19 cellular contexts compared by ENCODE assay signal in the genomic region with DNA sequence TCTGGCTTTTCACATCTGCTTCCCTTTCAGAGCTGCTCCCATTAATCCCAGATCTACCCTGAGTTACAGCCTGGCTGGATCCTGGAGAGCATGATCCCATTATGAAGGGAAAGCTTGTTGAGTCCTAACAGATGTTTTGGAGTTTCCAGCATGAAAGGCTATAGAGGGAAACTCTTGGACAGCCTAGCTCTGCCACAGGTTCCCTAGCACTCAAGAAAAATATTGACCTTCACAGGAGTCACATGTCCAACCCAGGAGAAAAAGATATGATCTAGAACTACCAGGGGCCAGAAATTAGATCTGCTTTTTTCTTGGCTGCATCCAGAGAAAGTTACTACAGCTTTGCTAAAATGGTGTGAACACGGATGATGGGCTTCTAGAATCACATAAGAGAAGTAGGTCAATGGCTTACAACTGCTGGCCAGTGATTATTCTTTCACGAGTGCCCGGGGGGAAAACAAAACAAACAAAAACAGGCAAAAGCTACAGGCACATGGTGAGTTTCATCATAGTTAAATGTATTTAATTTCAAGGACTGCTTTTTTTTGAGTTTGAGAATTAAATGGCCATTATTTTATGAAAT. TPM values are rescaled to one million over a fixed set of nuclear protein-coding genes. Genes with fewer than 3 reads are reported as not detected.
DNase-seq lines count a peak whose midpoint lies in the region; ATAC-seq and TF ChIP-seq lines count a peak whose summit lies in the region.
"Had no signal": no experiment of that assay in that cellular context is flagged by ENCODE, and none has a peak within 500 bp of the region (broad histone marks: within the 10 kb centered on the region; RNA-seq: fewer than 3 reads in every experiment).

No MANE protein-coding gene starts in this region.

- H3K36me3 ChIP-seq in mammary epithelial cell (ENCODE audit: insufficient read depth, low read length) (peaks cover 20% of the 10 kb centered on the region), heart right ventricle (peaks cover 0 to 100% (median 63%) of the 10 kb centered on the region in 9 donors), thyroid gland (peaks cover 25 to 43% of the 10 kb centered on the region in 2 donors)

- CTCF ChIA-PET in MCF 10A (lab: Yijun Ruan, JAX) (interaction anchor here (0.6 to 3.4 kb wide), 5 partner anchors 7 to 862 kb away, joined by 3 to 34 read pairs (median 5); partner anchors contain the start of gene DDX18), mammary epithelial cell (lab: Charles Lee; ENCODE audit: low non-redundant PET) (no interaction called here)

- H3K36me3 Mint-ChIP-seq in MCF 10A (ENCODE audit: insufficient read depth, unreplicated experiment): peaks cover 70% of the 10 kb centered on the region
- H3K36me3 Mint-ChIP-seq in activated T-helper 17 cell treated with anti-CD3 and anti-CD28 coated beads, Interleukin-2, amount 50 U/mL, for 72 hours (ENCODE audit: low read depth): peaks cover 96% of the 10 kb centered on the region

- dilution Hi-C loops in mammary epithelial cell (cut with HindIII; ENCODE audit: low sequenced_read_pairs): no loop called here

- no peaks in the 10 kb centered on the region for H3K4me1 ChIP-seq in mammary epithelial cell (ENCODE audit: insufficient read depth, low read length)
- H3K4me1 ChIP-seq in heart right ventricle: peaks cover 0 to 23% (median 12%) of the 10 kb centered on the region in 9 donors
- peaks cover 10 to 12% of the 10 kb centered on the region in 2 donors for H3K4me1 ChIP-seq in thyroid gland
- H3K4me1 ChIP-seq: A549, SJCRH30 had no signal

- no peak for ATAC-seq in activated T-helper 17 cell treated with anti-CD3 and anti-CD28 coated beads, Interleukin-2, amount 50 U/mL, for 72 hours (replicated peaks)
- peak in 5 of 8 donors; percentile 27 to 78 (median 49) for ATAC-seq in heart right ventricle
- ATAC-seq: A549 had no signal

- H4K20me1 ChIP-seq in mammary epithelial cell (ENCODE audit: insufficient read depth, low read length): no peaks in the 10 kb centered on the region

- H3K27me3 Mint-ChIP-seq in MCF 10A (ENCODE audit: insufficient read depth, unreplicated experiment): no peaks in the 10 kb centered on the region
- no peaks in the 10 kb centered on the region for H3K27me3 Mint-ChIP-seq in activated T-helper 17 cell treated with anti-CD3 and anti-CD28 coated beads, Interleukin-2, amount 50 U/mL, for 72 hours

- no peak overlapping the region for H3K4me2 ChIP-seq in mammary epithelial cell (ENCODE audit: insufficient read depth, low read depth, low read length)
- H3K4me2 ChIP-seq: A549 had no signal

- TF ChIP-seq CTCF in MCF 10A (IDR thresholded peaks at IDR 0.05; ENCODE audit: unreplicated experiment) (no peak), mammary epithelial cell (conservative IDR thresholded peaks at IDR 0.05 in 1 of 2, IDR thresholded peaks at IDR 0.05 in 1 of 2; ENCODE audit: extremely low read depth in 1 of 2, insufficient read depth in 1 of 2, low read depth in 1 of 2, low read length in 2 of 2) (no peak), heart right ventricle (IDR thresholded peaks at IDR 0.05) (no peak), thyroid gland (IDR thresholded peaks at IDR 0.05) (no peak)

- POLR2A ChIA-PET in MCF 10A (lab: Yijun Ruan, JAX): interaction anchor here (1.9 kb wide), 1 partner anchor 16 kb away, joined by 5 read pairs; the partner anchor contains the start of gene CCDC93

- 98% methylated on average over 3 of the region's 3 CpGs for WGBS in mammary epithelial cell (ENCODE audit: low coverage, missing lambda C conversion rate)
- WGBS in heart right ventricle, 2 donors: 46 to 51% methylated on average over 3 of the region's 3 CpGs
- 24 to 34% methylated on average over 3 of the region's 3 CpGs for WGBS in thyroid gland, 2 donors

- BruUV-seq in MCF 10A (replicated peaks; lab: Mats Ljungman, UMichigan): no TSS peak
- BruUV-seq in mammary epithelial cell (replicated peaks; lab: Mats Ljungman, UMichigan): no TSS peak

- peaks cover 7% of the 10 kb centered on the region for H3K79me2 ChIP-seq in mammary epithelial cell (ENCODE audit: insufficient read depth, low read length)

- no peak overlapping the region for H3K9ac ChIP-seq in mammary epithelial cell (ENCODE audit: insufficient read depth, low read length)

- intact Hi-C loops in MCF 10A (cut with micrococcal nuclease) (no loop called here), mammary epithelial cell (cut with micrococcal nuclease) (no loop called here), heart right ventricle (cut with DNase I) (loop anchor here in 1 of 10 donors (10.0 kb wide), 1 partner anchor 53 kb away; no protein-coding TSS in a partner anchor), thyroid gland (cut with DNase I) (no loop called here)

- TF ChIP-seq POLR2A in thyroid gland (IDR thresholded peaks at IDR 0.05): no peak

- H3K27me3 ChIP-seq in mammary epithelial cell (ENCODE audit: insufficient read depth, low read length) (no peaks in the 10 kb centered on the region), heart right ventricle (no peaks in the 10 kb centered on the region), thyroid gland (no peaks in the 10 kb centered on the region)
- H3K27me3 ChIP-seq: SJCRH30 had no signal

- H3K4me3 ChIP-seq in mammary epithelial cell (replicated peaks in 1 of 3; ENCODE audit: insufficient read depth in 1 of 3, low read depth in 2 of 3, low read length in 3 of 3): no peak overlapping the region
- no peak overlapping the region for H3K4me3 ChIP-seq in heart right ventricle
- H3K4me3 ChIP-seq in thyroid gland (replicated peaks in 1 of 3): no peak overlapping the region
- H3K4me3 ChIP-seq: A549, SJCRH30 had no signal

- H2AFZ ChIP-seq in mammary epithelial cell (ENCODE audit: low read depth, low read length): no peak overlapping the region

- H3K4me1 Mint-ChIP-seq in MCF 10A (ENCODE audit: insufficient read depth, unreplicated experiment): no peaks in the 10 kb centered on the region
- peaks cover 5% of the 10 kb centered on the region for H3K4me1 Mint-ChIP-seq in activated T-helper 17 cell treated with anti-CD3 and anti-CD28 coated beads, Interleukin-2, amount 50 U/mL, for 72 hours

- H3K9me3 Mint-ChIP-seq in MCF 10A (ENCODE audit: unreplicated experiment): no peaks in the 10 kb centered on the region
- H3K9me3 Mint-ChIP-seq in activated T-helper 17 cell treated with anti-CD3 and anti-CD28 coated beads, Interleukin-2, amount 50 U/mL, for 72 hours: no peaks in the 10 kb centered on the region

- no peak overlapping the region for H3K4me3 Mint-ChIP-seq in MCF 10A (ENCODE audit: unreplicated experiment)
- no peak overlapping the region for H3K4me3 Mint-ChIP-seq in activated T-helper 17 cell treated with anti-CD3 and anti-CD28 coated beads, Interleukin-2, amount 50 U/mL, for 72 hours

- H3K27ac ChIP-seq in mammary epithelial cell (ENCODE audit: insufficient read depth, low read depth, low read length) (no peak overlapping the region), heart right ventricle (peak overlapping the region in 1 of 10 donors; percentile 24), thyroid gland (peak overlapping the region; percentile 12 to 61 (median 42))
- H3K27ac ChIP-seq: A549, SJCRH30 had no signal

- DNase-seq in MCF 10A (ENCODE audit: unreplicated experiment) (no peak), mammary epithelial cell (no peak), heart right ventricle (no peak), thyroid gland (no peak), NCI-H2227 treated with DMSO at 0.1 percent for 48 hours (lab: John Stamatoyannopoulos, UW) (no peak), NCI-H1694 treated with DMSO at 0.1 percent for 48 hours (lab: John Stamatoyannopoulos, UW) (no peak)
- DNase-seq: C1 segment of cervical spinal cord, DMS 273 treated with DMSO at 0.1 percent for 48 hours, GOT3, MM.1S, NCI-H1092 treated with DMSO at 0.1 percent for 48 hours, NCI-H1694, NCI-H2107, NCI-H226, NCI-H69, RPMI8226, SJCRH30 had no signal

- peak overlapping the region; percentile 35 for H3K27ac Mint-ChIP-seq in MCF 10A (ENCODE audit: low read depth, unreplicated experiment)
- H3K27ac Mint-ChIP-seq in activated T-helper 17 cell treated with anti-CD3 and anti-CD28 coated beads, Interleukin-2, amount 50 U/mL, for 72 hours: peak overlapping the region; percentile 61

- H3K9me3 ChIP-seq in mammary epithelial cell (replicated peaks; ENCODE audit: insufficient read depth, low read length): no peaks in the 10 kb centered on the region
- H3K9me3 ChIP-seq in heart right ventricle: no peaks in the 10 kb centered on the region
- H3K9me3 ChIP-seq in thyroid gland: no peaks in the 10 kb centered on the region
- H3K9me3 ChIP-seq: A549, SJCRH30 had no signal

- in situ Hi-C loops in mammary epithelial cell (cut with MboI; ENCODE audit: low sequenced_read_pairs in 2 of 2): no loop called here

RNA-seq across cellular contexts. Expression of gene CCDC93, which starts 15.9 kb away (rescaled TPM):
- 37.8 and 44.9 TPM in 2 replicates for total RNA-seq in MCF 10A (2022)
- total RNA-seq in mammary epithelial cell: 10 to 100 TPM; 23.5 to 24.3 TPM
- 8.7 TPM for polyA plus RNA-seq in mammary epithelial cell
- 8.7 TPM for polyA minus RNA-seq in mammary epithelial cell
- 10 to 100 TPM; 30.6 to 43.6 TPM for total RNA-seq in activated T-helper 17 cell treated with anti-CD3 and anti-CD28 coated beads, Interleukin-2, amount 50 U/mL, for 72 hours
- 10 to 100 TPM; 23.2 to 43.7 (median 30.4) TPM for total RNA-seq in heart right ventricle
- 10 to 100 TPM in 1 of 2 donors, 1 to 10 TPM in 1; 6.0 to 29.7 TPM for polyA plus RNA-seq in heart right ventricle
- total RNA-seq in thyroid gland: 10 to 100 TPM; 25.6 to 52.4 (median 33.1) TPM
